Comparison of ENCODE assay signal across 10 cellular contexts in genomic region chr18:39842042-39842791, GRCh38.
DNase-seq lines count a peak whose midpoint lies in the region; ATAC-seq and TF ChIP-seq lines count a peak whose summit lies in the region.
"Had no signal": no experiment of that assay in that cellular context is flagged by ENCODE, and none has a peak within 500 bp of the region (broad histone marks: within the 10 kb centered on the region; RNA-seq: fewer than 3 reads in every experiment).

No MANE protein-coding gene starts in this region.

- H3K36me3 ChIP-seq in NT2/D1 (ENCODE audit: insufficient read depth, insufficient read length, low read length) = no peaks in the 10 kb centered on the region
- H3K36me3 ChIP-seq in esophagus squamous epithelium = no peaks in the 10 kb centered on the region
- H3K36me3 ChIP-seq in ovary = no peaks in the 10 kb centered on the region

- peaks cover 6% of the 10 kb centered on the region for H3K36me3 Mint-ChIP-seq in Calu3 (ENCODE audit: insufficient read depth, unreplicated experiment)
- no peaks in the 10 kb centered on the region for H3K36me3 Mint-ChIP-seq in osteocyte (ENCODE audit: unreplicated experiment)

- H3K4me3 Mint-ChIP-seq in Calu3 (ENCODE audit: low read depth, unreplicated experiment) (peak overlapping the region; percentile 87), osteocyte (ENCODE audit: unreplicated experiment) (peak overlapping the region; percentile 88)

- H3K9ac ChIP-seq in NT2/D1 (ENCODE audit: insufficient read length, low read depth) = no peak overlapping the region

- H3K4me1 ChIP-seq in NT2/D1 (ENCODE audit: insufficient read depth, insufficient read length) (no peaks in the 10 kb centered on the region), esophagus squamous epithelium (peaks cover 10 to 49% (median 17%) of the 10 kb centered on the region in 3 donors), ovary (ENCODE audit: insufficient read depth) (no peaks in the 10 kb centered on the region)

- CTCF ChIA-PET in Calu3 (lab: Charles Lee) = interaction anchor here (0.7 to 1.5 kb wide), 3 partner anchors 19 to 451 kb away, joined by 3 to 6 read pairs (median 6); no protein-coding TSS in a partner anchor

- H3K27me3 ChIP-seq in NT2/D1 (ENCODE audit: insufficient read depth, insufficient read length) (no peaks in the 10 kb centered on the region), esophagus squamous epithelium (peaks cover 0 to 8% (median 0%) of the 10 kb centered on the region in 4 donors), ovary (no peaks in the 10 kb centered on the region)

- intact Hi-C loops in Calu3 (cut with micrococcal nuclease; ENCODE audit: unreplicated experiment) (loop anchor here (5.0 to 10.0 kb wide), 3 partner anchors 173 to 453 kb away; no protein-coding TSS in a partner anchor), esophagus squamous epithelium (cut with DNase I) (no loop called here), ovary (cut with DNase I) (no loop called here)

- TF ChIP-seq POLR2A in esophagus squamous epithelium (IDR thresholded peaks at IDR 0.05) = no peak
- TF ChIP-seq POLR2A in ovary (IDR thresholded peaks at IDR 0.05) = no peak

- BruUV-seq in Calu3 (replicated peaks; lab: Mats Ljungman, UMichigan) = no TSS peak

- H3K9me3 Mint-ChIP-seq in Calu3 (ENCODE audit: low read depth, unreplicated experiment) (no peaks in the 10 kb centered on the region), osteocyte (ENCODE audit: unreplicated experiment) (no peaks in the 10 kb centered on the region)

- H3K4me3 ChIP-seq in NT2/D1 (ENCODE audit: insufficient read length, low read depth) (peak overlapping the region; percentile 38), esophagus squamous epithelium (peak overlapping the region; percentile 19 to 66 (median 42)), ovary (no peak overlapping the region)

- H3K27ac Mint-ChIP-seq in Calu3 (ENCODE audit: unreplicated experiment) (no peak overlapping the region), osteocyte (ENCODE audit: unreplicated experiment) (peak overlapping the region; percentile 85)

- 16 to 28% methylated on average over 13 to 14 of the region's 14 CpGs for WGBS in esophagus squamous epithelium, 2 donors
- 32 to 39% (median 37%) methylated on average over 14 of the region's 14 CpGs for WGBS in ovary, 3 donors

- no peak for TF ChIP-seq EP300 in ovary (IDR thresholded peaks at IDR 0.05)

- H3K27ac ChIP-seq in esophagus squamous epithelium = no peak overlapping the region
- H3K27ac ChIP-seq in ovary = no peak overlapping the region

- no peak for DNase-seq in Calu3
- DNase-seq in NT2/D1 (ENCODE audit: low read depth, low spot score) = no peak
- no peak for DNase-seq in esophagus squamous epithelium (lab: John Stamatoyannopoulos, UW)
- DNase-seq in osteocyte (ENCODE audit: extremely low spot score, unreplicated experiment) = no peak
- DNase-seq in GM20000 (ENCODE audit: low spot score) = no peak
- no peak for DNase-seq in NCI-H446 treated with DMSO at 0.1 percent for 48 hours (lab: John Stamatoyannopoulos, UW)
- DNase-seq in ovary = no peak
- DNase-seq: KG1; stimulated activated CD4-positive, alpha-beta T cell treated with anti-CD3 and anti-CD28 coated beads, Interleukin-15, amount 100 ng/mL, for 24 hours had no signal

- TF ChIP-seq CTCF in Calu3 (IDR thresholded peaks at IDR 0.05; ENCODE audit: unreplicated experiment) (no peak), esophagus squamous epithelium (IDR thresholded peaks at IDR 0.05) (no peak), osteocyte (IDR thresholded peaks at IDR 0.05) (no peak), GM20000 (IDR thresholded peaks at IDR 0.05; ENCODE audit: extremely low read depth, missing control alignments) (no peak), ovary (IDR thresholded peaks at IDR 0.05) (no peak)

- H3K27me3 Mint-ChIP-seq in Calu3 (ENCODE audit: unreplicated experiment) (no peaks in the 10 kb centered on the region), osteocyte (ENCODE audit: unreplicated experiment) (no peaks in the 10 kb centered on the region)

- H3K4me1 Mint-ChIP-seq in Calu3 (ENCODE audit: low read depth, unreplicated experiment) = peaks cover 12% of the 10 kb centered on the region
- H3K4me1 Mint-ChIP-seq in osteocyte (ENCODE audit: unreplicated experiment) = peaks cover 53% of the 10 kb centered on the region

- no peaks in the 10 kb centered on the region for H3K9me3 ChIP-seq in NT2/D1 (ENCODE audit: insufficient read depth, low read length)
- H3K9me3 ChIP-seq in esophagus squamous epithelium = no peaks in the 10 kb centered on the region
- H3K9me3 ChIP-seq in ovary = no peaks in the 10 kb centered on the region

- ATAC-seq in GM21717 (IDR thresholded peaks at IDR 0.05; ENCODE audit: unreplicated experiment) = no peak
